ENCODE assay signal across 2 cellular contexts in the genomic region with DNA sequence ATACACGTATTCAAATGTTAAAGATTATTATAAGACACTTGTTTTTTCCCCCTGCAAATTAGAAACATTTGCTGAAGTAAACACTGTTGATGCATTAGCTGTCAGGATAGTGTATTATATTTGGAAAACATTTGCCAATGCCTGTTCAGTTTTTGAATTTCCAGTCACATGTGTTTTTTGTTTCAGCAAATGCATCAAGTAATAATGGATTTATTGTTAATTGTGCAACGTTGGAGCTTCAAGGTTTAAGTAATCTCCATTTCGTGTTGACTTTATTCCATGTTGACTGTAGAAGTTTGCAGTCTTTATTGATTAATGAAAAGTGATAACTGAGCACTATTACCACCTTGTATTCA.
TF ChIP-seq lines count a peak whose summit lies in the region.

No MANE protein-coding gene starts in this region.

TF ChIP-seq in endothelial cell of umbilical vein, 7 proteins besides CTCF, POLR2A, EP300 and RAD21:
- TF ChIP-seq POLR2AphosphoS5 (IDR thresholded peaks at IDR 0.05; ENCODE audit: insufficient read depth, low read depth, low read length), result no peak
- no peak for TF ChIP-seq FOS (IDR thresholded peaks at IDR 0.05; ENCODE audit: borderline replicate concordance, insufficient read depth, low read length)
- no peak for TF ChIP-seq MYC (IDR thresholded peaks at IDR 0.05; ENCODE audit: low read depth, low read length)
- TF ChIP-seq, protein P1, sequence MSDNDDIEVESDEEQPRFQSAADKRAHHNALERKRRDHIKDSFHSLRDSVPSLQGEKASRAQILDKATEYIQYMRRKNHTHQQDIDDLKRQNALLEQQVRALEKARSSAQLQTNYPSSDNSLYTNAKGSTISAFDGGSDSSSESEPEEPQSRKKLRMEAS (IDR thresholded peaks at IDR 0.05; ENCODE audit: insufficient read depth, insufficient read length), result no peak
- TF ChIP-seq EZH2 (IDR thresholded peaks at IDR 0.05; ENCODE audit: borderline replicate concordance, low read depth, low read length, severe bottlenecking), result no peak
- TF ChIP-seq GATA2 (IDR thresholded peaks at IDR 0.05; ENCODE audit: insufficient read depth, insufficient read length, low read depth, low read length), result no peak
- no peak for TF ChIP-seq JUN (IDR thresholded peaks at IDR 0.05; ENCODE audit: borderline replicate concordance, insufficient read depth, insufficient read length, low read depth)

TF ChIP-seq in GM23338, 12 proteins besides CTCF, POLR2A, EP300 and RAD21 (continued from another document):
- no peak for TF ChIP-seq POLR2AphosphoS5 (IDR thresholded peaks at IDR 0.05; ENCODE audit: low read depth)
- no peak for TF ChIP-seq EZH2 (IDR thresholded peaks at IDR 0.05; ENCODE audit: low read depth, unreplicated experiment)
